8 cellular contexts compared by ENCODE assay signal in genomic region chr1:32221980-32222751, GRCh38. TPM values are rescaled to one million over a fixed set of nuclear protein-coding genes. Genes with fewer than 3 reads are reported as not detected.
DNase-seq lines count a peak whose midpoint lies in the region; FAIRE-seq and TF ChIP-seq lines count a peak whose summit lies in the region.

Gene EIF3I (plus strand): TSS chr1:32222407. CDS start chr1:32222442, 35 bp downstream.
Gene TMEM234 (minus strand): TSS chr1:32222353. CDS start chr1:32222322, 31 bp downstream.

- TF ChIP-seq RAD21 in SK-N-SH (IDR thresholded peaks at IDR 0.05; ENCODE audit: low read length) = no peak

- no peaks in the 10 kb centered on the region for H3K27me3 ChIP-seq in SK-N-SH (ENCODE audit: insufficient read depth)
- no peaks in the 10 kb centered on the region for H3K27me3 ChIP-seq in neutrophil

- peak; percentile 77 for TF ChIP-seq POLR2A in NB4 (IDR thresholded peaks at IDR 0.05; ENCODE audit: extremely low read depth, insufficient read length)

- H3K9ac ChIP-seq in SK-N-SH = peak within 1 kb of the TSS; percentile 99

- H3K9me2 ChIP-seq in SK-N-SH = no peaks in the 10 kb centered on the region

- no peak for TF ChIP-seq EP300 in SK-N-SH (IDR thresholded peaks at IDR 0.05; ENCODE audit: borderline replicate concordance in 1 of 2, low read depth in 1 of 2, low read length in 1 of 2)

- H3K4me3 ChIP-seq in HEK293 (ENCODE audit: low read depth, low read length) = peak within 1 kb of the TSS; percentile 83
- H3K4me3 ChIP-seq in NB4 (ENCODE audit: low read depth, low read length) = peak within 1 kb of the TSS; percentile 95
- peak within 1 kb of the TSS; percentile 59 to 79 for H3K4me3 ChIP-seq in SK-N-SH (ENCODE audit: low read depth in 2 of 2, low read length in 1 of 2)
- H3K4me3 ChIP-seq in neutrophil (ENCODE audit: low read depth in 1 of 2, low read length in 1 of 2) = peak within 1 kb of the TSS; percentile 80 to 99

- TF ChIP-seq CTCF in HEK293 (tag by site-specific recombination; IDR thresholded peaks at IDR 0.05) (no peak), NB4 (IDR thresholded peaks at IDR 0.05; ENCODE audit: low read depth, low read length) (no peak), SK-N-SH (IDR thresholded peaks at IDR 0.05) (no peak), neutrophil (IDR thresholded peaks at IDR 0.05) (peak; percentile 8)

- POLR2A ChIA-PET in HEK293 (lab: Yijun Ruan, JAX) (interaction anchor here (0.6 kb wide), 1 partner anchor 67 kb away, joined by 8 read pairs; no protein-coding TSS in a partner anchor), SK-N-SH (lab: Yijun Ruan, JAX) (interaction anchor here (1.4 kb wide), 1 partner anchor 9 kb away, joined by 3 read pairs; no protein-coding TSS in a partner anchor)

- H3K36me3 ChIP-seq in HEK293 (ENCODE audit: control insufficient read depth in 2 of 2, insufficient read depth in 1 of 2, low read length in 2 of 2) = peaks cover 20 to 70% of the 10 kb centered on the region in 2 experiments; a peak in 2 of 3 replicates
- H3K36me3 ChIP-seq in SK-N-SH (replicated peaks in 1 of 2; ENCODE audit: control insufficient read depth in 1 of 2, insufficient read depth in 2 of 2, low read length in 1 of 2) = peaks cover 17 to 33% of the 10 kb centered on the region in 2 experiments
- peaks cover 40% of the 10 kb centered on the region for H3K36me3 ChIP-seq in neutrophil

- peak within 1 kb of the TSS; percentile 90 for H3K4me2 ChIP-seq in SK-N-SH

- DNase-seq in NB4 (ENCODE audit: low read depth) = peak; percentile 91
- DNase-seq in SK-N-SH = peak; percentile 93
- peak; percentile 89 for DNase-seq in activated naive CD4-positive, alpha-beta T cell treated with anti-CD3 and anti-CD28 coated beads, Interleukin-2, amount 50 U/mL, for 16 hours
- peak; percentile 92 for DNase-seq in germinal center (ENCODE audit: low spot score)
- peak; percentile 38 to 95 (median 85) for DNase-seq in substantia nigra (lab: John Stamatoyannopoulos, UW)

- peak within 1 kb of the TSS; percentile 89 for H2AFZ ChIP-seq in SK-N-SH (ENCODE audit: low read depth)

- 1% methylated on average over 29 of the region's 46 CpGs for WGBS in SK-N-SH (ENCODE audit: low lambda C conversion rate)

- FAIRE-seq in G401.6 (lab: Jason Lieb, UNC) = peak; percentile 57

- H3F3A ChIP-seq in SK-N-SH (replicated peaks; ENCODE audit: insufficient read depth) = no peaks in the 10 kb centered on the region

- H3K27ac ChIP-seq in HEK293 (ENCODE audit: extremely low read depth, low read depth, low read length) (peak within 1 kb of the TSS; percentile 53), SK-N-SH (ENCODE audit: low read depth in 2 of 2, low read length in 1 of 2) (peak within 1 kb of the TSS; percentile 79 to 83), neutrophil (peak within 1 kb of the TSS; percentile 86), substantia nigra (ENCODE audit: low read depth, low read length, poor library complexity, severe bottlenecking) (peak within 1 kb of the TSS; percentile 82)

- H3K4me1 ChIP-seq in HEK293 (ENCODE audit: control insufficient read depth, insufficient read depth, low read length) = peaks cover 2% of the 10 kb centered on the region; the same call in 1 of the 2 replicates
- H3K4me1 ChIP-seq in SK-N-SH (ENCODE audit: control insufficient read depth in 1 of 2, insufficient read depth in 2 of 2, low read depth in 1 of 2, low read length in 1 of 2) = peaks cover 8 to 17% of the 10 kb centered on the region in 2 experiments; a peak in 3 of 4 replicates
- peaks cover 19 to 26% of the 10 kb centered on the region in 2 experiments for H3K4me1 ChIP-seq in neutrophil (ENCODE audit: control insufficient read depth in 1 of 2, insufficient read depth in 1 of 2, low read depth in 1 of 2, low read length in 1 of 2)

- CTCF ChIA-PET in HEK293 (lab: Yijun Ruan, JAX) = interaction anchor here (2.0 kb wide), 1 partner anchor 26 kb away, joined by 7 read pairs; no protein-coding TSS in a partner anchor
- CTCF ChIA-PET in SK-N-SH (lab: Yijun Ruan, JAX) = interaction anchor here (1.1 to 4.3 kb wide), 2 partner anchors 18 to 151 kb away, joined by 3 to 20 read pairs; no protein-coding TSS in a partner anchor

- no peaks in the 10 kb centered on the region for H4K20me1 ChIP-seq in SK-N-SH (ENCODE audit: insufficient read depth)

- H3K79me2 ChIP-seq in SK-N-SH (ENCODE audit: insufficient read depth) = peaks cover 66% of the 10 kb centered on the region

- H3K9me3 ChIP-seq in HEK293 (ENCODE audit: control insufficient read depth, insufficient read depth, low read depth, low read length) (no peaks in the 10 kb centered on the region), SK-N-SH (no peaks in the 10 kb centered on the region), neutrophil (no peaks in the 10 kb centered on the region)

TF ChIP-seq in HEK293, 187 proteins besides CTCF, POLR2A, EP300 and RAD21 (continues in another document):
- no peak; the same call in 1 of the 2 replicates for TF ChIP-seq ZNF561 (tag by site-specific recombination; IDR thresholded peaks at IDR 0.05; ENCODE audit: borderline replicate concordance)
- TF ChIP-seq, protein P1, sequence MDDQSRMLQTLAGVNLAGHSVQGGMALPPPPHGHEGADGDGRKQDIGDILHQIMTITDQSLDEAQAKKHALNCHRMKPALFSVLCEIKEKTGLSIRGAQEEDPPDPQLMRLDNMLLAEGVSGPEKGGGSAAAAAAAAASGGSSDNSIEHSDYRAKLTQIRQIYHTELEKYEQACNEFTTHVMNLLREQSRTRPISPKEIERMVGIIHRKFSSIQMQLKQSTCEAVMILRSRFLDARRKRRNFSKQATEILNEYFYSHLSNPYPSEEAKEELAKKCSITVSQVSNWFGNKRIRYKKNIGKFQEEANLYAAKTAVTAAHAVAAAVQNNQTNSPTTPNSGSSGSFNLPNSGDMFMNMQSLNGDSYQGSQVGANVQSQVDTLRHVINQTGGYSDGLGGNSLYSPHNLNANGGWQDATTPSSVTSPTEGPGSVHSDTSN (CRISPR knock-in tag; IDR thresholded peaks at IDR 0.05) = no peak
- TF ChIP-seq ZNF394 (tag by site-specific recombination; IDR thresholded peaks at IDR 0.05; ENCODE audit: borderline replicate concordance) = no peak
- no peak for TF ChIP-seq ZNF114 (tag by site-specific recombination; IDR thresholded peaks at IDR 0.05)
- no peak for TF ChIP-seq ZBTB7A (tag by site-specific recombination; IDR thresholded peaks at IDR 0.05; ENCODE audit: low read depth)
- no peak for TF ChIP-seq SALL2 (tag by site-specific recombination; IDR thresholded peaks at IDR 0.05; ENCODE audit: borderline replicate concordance)
- TF ChIP-seq ZNF548 (tag by site-specific recombination; IDR thresholded peaks at IDR 0.05) = no peak
- TF ChIP-seq, protein P2, sequence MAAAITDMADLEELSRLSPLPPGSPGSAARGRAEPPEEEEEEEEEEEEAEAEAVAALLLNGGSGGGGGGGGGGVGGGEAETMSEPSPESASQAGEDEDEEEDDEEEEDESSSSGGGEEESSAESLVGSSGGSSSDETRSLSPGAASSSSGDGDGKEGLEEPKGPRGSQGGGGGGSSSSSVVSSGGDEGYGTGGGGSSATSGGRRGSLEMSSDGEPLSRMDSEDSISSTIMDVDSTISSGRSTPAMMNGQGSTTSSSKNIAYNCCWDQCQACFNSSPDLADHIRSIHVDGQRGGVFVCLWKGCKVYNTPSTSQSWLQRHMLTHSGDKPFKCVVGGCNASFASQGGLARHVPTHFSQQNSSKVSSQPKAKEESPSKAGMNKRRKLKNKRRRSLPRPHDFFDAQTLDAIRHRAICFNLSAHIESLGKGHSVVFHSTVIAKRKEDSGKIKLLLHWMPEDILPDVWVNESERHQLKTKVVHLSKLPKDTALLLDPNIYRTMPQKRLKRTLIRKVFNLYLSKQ (tag by site-specific recombination; IDR thresholded peaks at IDR 0.05; ENCODE audit: borderline replicate concordance) = no peak
- TF ChIP-seq ZNF707 (tag by site-specific recombination; IDR thresholded peaks at IDR 0.05) = no peak

TF ChIP-seq in SK-N-SH, 30 proteins besides CTCF, POLR2A, EP300 and RAD21 (continues in another document):
- TF ChIP-seq, protein P1 (IDR thresholded peaks at IDR 0.05) = no peak
- TF ChIP-seq SMC3 (IDR thresholded peaks at IDR 0.05; ENCODE audit: low read depth, low read length) (no peak), TAF1 (IDR thresholded peaks at IDR 0.05; ENCODE audit: borderline replicate concordance, low read depth, low read length) (peak; percentile 62; the same call in 1 of the 2 replicates), MXI1 (IDR thresholded peaks at IDR 0.05; ENCODE audit: low read depth, low read length) (peak; percentile 93), ELF1 (IDR thresholded peaks at IDR 0.05) (peak; percentile 94), NFIC (IDR thresholded peaks at IDR 0.05; ENCODE audit: borderline replicate concordance) (no peak)
- TF ChIP-seq, protein P3, sequence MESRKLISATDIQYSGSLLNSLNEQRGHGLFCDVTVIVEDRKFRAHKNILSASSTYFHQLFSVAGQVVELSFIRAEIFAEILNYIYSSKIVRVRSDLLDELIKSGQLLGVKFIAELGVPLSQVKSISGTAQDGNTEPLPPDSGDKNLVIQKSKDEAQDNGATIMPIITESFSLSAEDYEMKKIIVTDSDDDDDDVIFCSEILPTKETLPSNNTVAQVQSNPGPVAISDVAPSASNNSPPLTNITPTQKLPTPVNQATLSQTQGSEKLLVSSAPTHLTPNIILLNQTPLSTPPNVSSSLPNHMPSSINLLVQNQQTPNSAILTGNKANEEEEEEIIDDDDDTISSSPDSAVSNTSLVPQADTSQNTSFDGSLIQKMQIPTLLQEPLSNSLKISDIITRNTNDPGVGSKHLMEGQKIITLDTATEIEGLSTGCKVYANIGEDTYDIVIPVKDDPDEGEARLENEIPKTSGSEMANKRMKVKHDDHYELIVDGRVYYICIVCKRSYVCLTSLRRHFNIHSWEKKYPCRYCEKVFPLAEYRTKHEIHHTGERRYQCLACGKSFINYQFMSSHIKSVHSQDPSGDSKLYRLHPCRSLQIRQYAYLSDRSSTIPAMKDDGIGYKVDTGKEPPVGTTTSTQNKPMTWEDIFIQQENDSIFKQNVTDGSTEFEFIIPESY (IDR thresholded peaks at IDR 0.05; ENCODE audit: borderline replicate concordance, low read depth) = 0 out of 2 replicates have a peak, but pooled peaks have one; percentile 29

RNA-seq across cellular contexts. Expression of gene EIF3I, which starts in this region (rescaled TPM):
- polyA plus RNA-seq in SK-N-SH (2012; rRNA removed) = 463 and 479 TPM in 2 replicates
- 440 and 513 TPM in 2 replicates for polyA plus RNA-seq in SK-N-SH (2012; cell fraction: cytosol; rRNA removed)
- 213 and 215 TPM in 2 replicates for polyA plus RNA-seq in SK-N-SH (2012; cell fraction: nucleus; rRNA removed)

RNA-seq across cellular contexts. Expression of gene TMEM234, which starts in this region (rescaled TPM):
- polyA plus RNA-seq in SK-N-SH (2012; rRNA removed) = 31.8 and 31.9 TPM in 2 replicates
- polyA plus RNA-seq in SK-N-SH (2012; cell fraction: cytosol; rRNA removed) = 15.8 and 16.2 TPM in 2 replicates
- 122 and 134 TPM in 2 replicates for polyA plus RNA-seq in SK-N-SH (2012; cell fraction: nucleus; rRNA removed)

Comparison
In these comparisons a context has a peak if more than half of its experiments do, and no peak if none do; other contexts are left out.
1. Peak in every context shown above with its lines: DNase-seq, H3K4me3 ChIP-seq and H3K27ac ChIP-seq.